In genomic region chr9:110404473-110404872, GRCh38 we compare ENCODE assay signal across 27 cellular contexts.
"Had no signal": no experiment of that assay in that cellular context is flagged by ENCODE, and none has a peak within 500 bp of the region (broad histone marks: within the 10 kb centered on the region; RNA-seq: fewer than 3 reads in every experiment).

No MANE protein-coding gene starts in this region.

- H3K9me3 ChIP-seq: stomach, suprapubic skin, testis, thoracic aorta, thyroid gland, tibial artery, tibial nerve, transverse colon, upper lobe of left lung, upper lobe of right lung, uterus, vagina had no signal

- H3K27me3 ChIP-seq: stomach, testis, thyroid gland, tibial artery, tibial nerve, transverse colon, upper lobe of left lung, upper lobe of right lung, uterus, vagina had no signal

- FAIRE-seq: urothelium cell line had no signal

- H3K27ac ChIP-seq: stomach, suprapubic skin, testis, thoracic aorta, thyroid gland, tibial artery, tibial nerve, transverse colon, upper lobe of left lung, upper lobe of right lung, uterus, vagina had no signal

- DNase-seq: stimulated activated CD4-positive, alpha-beta T cell treated with anti-CD3 and anti-CD28 coated beads, Interleukin-2, amount 100 ng/mL, for 48 hours; stimulated activated CD4-positive, alpha-beta T cell treated with anti-CD3 and anti-CD28 coated beads, Interleukin-4, amount 100 ng/mL, for 1 hour; stimulated activated CD4-positive, alpha-beta T cell treated with anti-CD3 and anti-CD28 coated beads, Interleukin-4, amount 100 ng/mL, for 24 hours; stimulated activated CD4-positive, alpha-beta T cell treated with anti-CD3 and anti-CD28 coated beads, Interleukin-4, amount 100 ng/mL, for 4 hours; stimulated activated CD8-positive, alpha-beta memory T cell treated with anti-CD3 and anti-CD28 coated beads, Interleukin-4, amount 100 ng/mL, for 48 hours; stimulated activated naive B cell treated with anti-CD40 and anti-IgM and Interleukin-4, amounts not matched to agents 10 μg/mL and 1 μg/mL and 100 μg/mL, for 72 hours; stimulated activated naive CD4-positive, alpha-beta T cell; stimulated activated naive CD4-positive, alpha-beta T cell treated with Interleukin-2 at 50 U/mL for 16 hours; stimulated activated naive CD8-positive, alpha-beta T cell treated with anti-CD3 and anti-CD28 coated beads, Interleukin-15, amount 100 ng/mL, for 72 hours; stimulated activated naive CD8-positive, alpha-beta T cell treated with anti-CD3 and anti-CD28 coated beads, Interleukin-15, Interleukin-2, amounts not matched to agents 100 U/mL and 50 U/mL, for 24 hours; stomach; substantia nigra; testis; thyroid gland; tibial artery; transverse colon; trophoblast cell; upper lobe of left lung; upper lobe of right lung; uterus had no signal

- H3K4me3 ChIP-seq: stomach, suprapubic skin, testis, thoracic aorta, thyroid gland, tibial artery, tibial nerve, transverse colon, upper lobe of left lung, upper lobe of right lung, uterus, vagina had no signal

- H3K4me1 ChIP-seq: stomach, suprapubic skin, testis, thyroid gland, tibial artery, tibial nerve, transverse colon, upper lobe of left lung, upper lobe of right lung, uterus, vagina had no signal

- ATAC-seq: stimulated activated effector memory CD8-positive, alpha-beta T cell treated with anti-CD3 and anti-CD28 coated beads, Interleukin-12 subunit alpha, Interleukin-12 subunit beta, amount 100 ng/mL, for 72 hours; stimulated activated memory B cell treated with anti-CD40 and anti-IgM and Interleukin-4, amounts not matched to agents 10 μg/mL and 1 μg/mL and 100 μg/mL, for 72 hours; stimulated activated naive B cell treated with anti-CD40 and anti-IgM and Interleukin-4, amounts not matched to agents 10 μg/mL and 1 μg/mL and 100 μg/mL, for 72 hours; stimulated activated naive CD8-positive, alpha-beta T cell treated with anti-CD3 and anti-CD28 coated beads, Interleukin-15, amount 100 ng/mL, for 72 hours; stimulated activated naive CD8-positive, alpha-beta T cell treated with anti-CD3 and anti-CD28 coated beads, Interleukin-15, Interleukin-2, amounts not matched to agents 100 U/mL and 50 U/mL, for 24 hours; upper lobe of right lung had no signal

- H3K36me3 ChIP-seq: thoracic aorta, thyroid gland, transverse colon, upper lobe of left lung, uterus had no signal
